ENCODE assay signal across 28 cellular contexts in the genomic region with DNA sequence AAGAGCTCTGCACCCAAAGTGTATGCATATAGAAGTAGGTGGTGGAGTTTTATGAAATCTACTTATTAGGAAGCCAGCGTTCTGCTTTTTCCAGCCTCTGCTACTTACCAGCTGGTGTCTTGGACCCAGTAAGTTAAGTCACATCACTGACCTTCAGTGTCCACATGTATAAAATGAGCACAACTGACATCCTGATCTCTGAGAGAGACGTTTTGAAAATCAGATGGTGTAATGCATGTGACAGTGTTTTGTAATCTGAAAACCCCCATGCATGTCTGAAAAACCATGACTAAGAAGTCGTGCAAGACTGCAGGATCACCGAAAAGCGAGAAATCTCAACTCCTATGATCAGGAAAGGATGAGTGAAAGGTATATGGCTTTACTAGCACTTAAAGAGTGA. TPM values are rescaled to one million over a fixed set of nuclear protein-coding genes. Genes with fewer than 3 reads are reported as not detected.
DNase-seq lines count a peak whose midpoint lies in the region; ATAC-seq, FAIRE-seq and TF ChIP-seq lines count a peak whose summit lies in the region.
"Had no signal": no experiment of that assay in that cellular context is flagged by ENCODE, and none has a peak within 500 bp of the region (broad histone marks: within the 10 kb centered on the region; RNA-seq: fewer than 3 reads in every experiment).

No MANE protein-coding gene starts in this region.

- no peak for ATAC-seq in T-helper 17 cell
- ATAC-seq: mucosa of descending colon, Panc1 had no signal

- H3K4me1 ChIP-seq in neutrophil (ENCODE audit: control insufficient read depth in 1 of 2, insufficient read depth in 1 of 2, low read depth in 1 of 2, low read length in 1 of 2), result peaks cover 47 to 55% of the 10 kb centered on the region in 2 experiments
- H3K4me1 ChIP-seq: prostate gland, SJCRH30 had no signal

- H3K4me1 Mint-ChIP-seq in T-helper 17 cell, result peaks cover 14% of the 10 kb centered on the region

- H3K27ac ChIP-seq in neutrophil, result peak overlapping the region; percentile 96
- H3K27ac ChIP-seq: dorsolateral prefrontal cortex, prostate gland, SJCRH30, tibial nerve had no signal

- H3K27me3 Mint-ChIP-seq in T-helper 17 cell, result peaks cover 34% of the 10 kb centered on the region

- H3K4me3 Mint-ChIP-seq in T-helper 17 cell, result peak overlapping the region; percentile 47
- H3K4me3 Mint-ChIP-seq: activated naive CD8-positive, alpha-beta T cell treated with anti-CD3 and anti-CD28 coated beads, Interleukin-2, amount 10 ng/mL, durations not matched to agents 7 days and 5 days; activated T-helper 1 cell treated with anti-CD3 and anti-CD28 coated beads, Interleukin-12 subunit alpha, Interleukin-12 subunit beta, Interleukin-2, Interleukin-4 antibody, amounts not matched to agents 30 ng/mL and 10 ng/mL and 1 ng/mL, durations not matched to agents 14 hours and 24 hours and 36 hours had no signal

- H3K27ac Mint-ChIP-seq in T-helper 17 cell, result no peak overlapping the region
- H3K27ac Mint-ChIP-seq: activated naive CD8-positive, alpha-beta T cell treated with anti-CD3 and anti-CD28 coated beads, Interleukin-2, amount 10 ng/mL, durations not matched to agents 7 days and 5 days; activated T-helper 1 cell treated with anti-CD3 and anti-CD28 coated beads, Interleukin-12 subunit alpha, Interleukin-12 subunit beta, Interleukin-2, Interleukin-4 antibody, amounts not matched to agents 30 ng/mL and 10 ng/mL and 1 ng/mL, durations not matched to agents 14 hours and 24 hours and 36 hours; CD8-positive, alpha-beta memory T cell had no signal

- H3K36me3 ChIP-seq in neutrophil, result peaks cover 14% of the 10 kb centered on the region
- H3K36me3 ChIP-seq: prostate gland, SJCRH30, tibial nerve had no signal

- peak; percentile 4 for FAIRE-seq in GM19239 (lab: Jason Lieb, UNC)
- FAIRE-seq: astrocyte, keratinocyte had no signal

- H3K9me3 ChIP-seq in T-helper 17 cell (ENCODE audit: control insufficient read depth, low read length, poor library complexity, severe bottlenecking) (no peaks in the 10 kb centered on the region), neutrophil (no peaks in the 10 kb centered on the region)
- H3K9me3 ChIP-seq: mucosa of descending colon, prostate gland, SJCRH30, tibial nerve had no signal

- DNase-seq in GM12864 (ENCODE audit: low read depth) (peak; percentile 25), GM19239 (ENCODE audit: insufficient read length, low spot score) (no peak), T-helper 17 cell (no peak), AG08395 (ENCODE audit: low spot score) (no peak), NCI-H82 (lab: John Stamatoyannopoulos, UW) (no peak), epidermal melanocyte (ENCODE audit: insufficient read length, low spot score) (no peak), NCI-H774 (lab: John Stamatoyannopoulos, UW) (no peak)
- DNase-seq: activated CD4-positive, alpha-beta T cell treated with anti-CD3 and anti-CD28 coated beads, Interleukin-2, amount 50 U/mL, for 1 hour; activated naive CD8-positive, alpha-beta T cell treated with anti-CD3 and anti-CD28 coated beads, Interleukin-2, amount 10 ng/mL, durations not matched to agents 7 days and 5 days; caudate nucleus; CD8-positive, alpha-beta memory T cell; dorsolateral prefrontal cortex; Karpas-422; mucosa of descending colon; NCI-H1092; NCI-H1930; NCI-H2227 treated with DMSO at 0.1 percent for 48 hours; SJCRH30; T-helper 2 cell had no signal

- no peak for TF ChIP-seq CTCF in GM12864 (IDR thresholded peaks at IDR 0.05; ENCODE audit: low read depth, low read length, missing control alignments)
- TF ChIP-seq CTCF in neutrophil (IDR thresholded peaks at IDR 0.05), result no peak

- peaks cover 3% of the 10 kb centered on the region for H3K36me3 Mint-ChIP-seq in T-helper 17 cell (ENCODE audit: low read depth)
- H3K36me3 Mint-ChIP-seq: activated naive CD8-positive, alpha-beta T cell treated with anti-CD3 and anti-CD28 coated beads, Interleukin-2, amount 10 ng/mL, durations not matched to agents 7 days and 5 days; CD8-positive, alpha-beta memory T cell had no signal

- no peaks in the 10 kb centered on the region for H3K27me3 ChIP-seq in neutrophil

- H3K4me3 ChIP-seq in GM12864 (ENCODE audit: low read depth, low read length), result peak overlapping the region; percentile 21; the same call in 1 of the 2 replicates
- peak overlapping the region; percentile 80 to 88 for H3K4me3 ChIP-seq in neutrophil (ENCODE audit: low read depth in 1 of 2, low read length in 1 of 2)
- H3K4me3 ChIP-seq: dorsolateral prefrontal cortex, mucosa of descending colon, prostate gland, SJCRH30, tibial nerve had no signal

RNA-seq across cellular contexts. Expression of gene CR1, which starts 2.0 kb away (rescaled TPM):
- 10 to 100 TPM; 27.6 to 28.3 TPM for total RNA-seq in T-helper 17 cell
- total RNA-seq: activated T-helper 1 cell treated with anti-CD3 and anti-CD28 coated beads, Interleukin-12 subunit alpha, Interleukin-12 subunit beta, Interleukin-2, Interleukin-4 antibody, amounts not matched to agents 30 ng/mL and 10 ng/mL and 1 ng/mL, durations not matched to agents 14 hours and 24 hours and 36 hours; H4; neural crest cell had no signal

RNA-seq across cellular contexts. Expression of gene CR2, which starts 43.8 kb away (rescaled TPM):
- 1 to 10 TPM; 2.1 to 3.8 TPM for total RNA-seq in T-helper 17 cell
- total RNA-seq: activated T-helper 1 cell treated with anti-CD3 and anti-CD28 coated beads, Interleukin-12 subunit alpha, Interleukin-12 subunit beta, Interleukin-2, Interleukin-4 antibody, amounts not matched to agents 30 ng/mL and 10 ng/mL and 1 ng/mL, durations not matched to agents 14 hours and 24 hours and 36 hours; neural crest cell; tibial nerve had no signal
